In genomic region chr3:64038252-64038651, GRCh38 we compare ENCODE assay signal across 14 cellular contexts. TPM values are rescaled to one million over a fixed set of nuclear protein-coding genes. Genes with fewer than 3 reads are reported as not detected.
A peak's percentile ranks its signal among the peaks of the same experiment; 100 is the strongest.
DNase-seq lines count a peak whose midpoint lies in the region; ATAC-seq and TF ChIP-seq lines count a peak whose summit lies in the region.
"Had no signal": no experiment of that assay in that cellular context is flagged by ENCODE, and none has a peak within 500 bp of the region (broad histone marks: within the 10 kb centered on the region; RNA-seq: fewer than 3 reads in every experiment).

No MANE protein-coding gene starts in this region.

- peaks cover 18% of the 10 kb centered on the region for H3K4me1 Mint-ChIP-seq in nephron progenitor cell

- H3K4me3 ChIP-seq in DOHH2 (ENCODE audit: low read length) = peak overlapping the region; percentile 58
- H3K4me3 ChIP-seq in upper lobe of left lung = no peak overlapping the region
- H3K4me3 ChIP-seq: A549 had no signal

- H3K27me3 Mint-ChIP-seq in nephron progenitor cell (ENCODE audit: low read depth, poor library complexity) = peaks cover 3% of the 10 kb centered on the region

- H3K27me3 ChIP-seq in DOHH2 (ENCODE audit: control insufficient read depth, low read length) (no peaks in the 10 kb centered on the region), upper lobe of left lung (no peaks in the 10 kb centered on the region)

- DNase-seq in ELF-1 (ENCODE audit: low read depth, low spot score) (peak; percentile 78), SK-N-DZ (ENCODE audit: low spot score) (peak; percentile 67), nephron progenitor cell (peak; percentile 28), DMS153 (lab: John Stamatoyannopoulos, UW) (no peak), upper lobe of left lung (no peak), HK-2 (ENCODE audit: unreplicated experiment) (no peak)
- DNase-seq: CD8-positive, alpha-beta T cell; COR-L47; DND-41; GOT3; H9 had no signal

- no peaks in the 10 kb centered on the region for H3K9me2 ChIP-seq in DOHH2 (replicated peaks; ENCODE audit: control insufficient read depth, low read length)

- H3K9me3 Mint-ChIP-seq in nephron progenitor cell = peaks cover 28% of the 10 kb centered on the region
- H3K9me3 Mint-ChIP-seq: H9 had no signal

- peaks cover 18% of the 10 kb centered on the region for H3F3A ChIP-seq in DOHH2 (ENCODE audit: control insufficient read depth, insufficient read depth)

- H3K36me3 ChIP-seq in DOHH2 (ENCODE audit: control insufficient read depth, low read length) (no peaks in the 10 kb centered on the region), upper lobe of left lung (no peaks in the 10 kb centered on the region)

- H3K4me2 ChIP-seq in DOHH2 (ENCODE audit: low read length) = peak overlapping the region; percentile 92
- H3K4me2 ChIP-seq: A549 had no signal

- H3K36me3 Mint-ChIP-seq in nephron progenitor cell (ENCODE audit: low read depth) = peaks cover 6% of the 10 kb centered on the region
- H3K36me3 Mint-ChIP-seq: CD14-positive monocyte; CD8-positive, alpha-beta T cell had no signal

- no peak overlapping the region for H3K4me3 Mint-ChIP-seq in nephron progenitor cell
- H3K4me3 Mint-ChIP-seq: CD14-positive monocyte; CD8-positive, alpha-beta T cell; H9 had no signal

- no peak for TF ChIP-seq EP300 in upper lobe of left lung (IDR thresholded peaks at IDR 0.05)

- H3K4me1 ChIP-seq in DOHH2 (ENCODE audit: control insufficient read depth, low read length) (peaks cover 42% of the 10 kb centered on the region), upper lobe of left lung (no peaks in the 10 kb centered on the region)

- no peak for ATAC-seq in upper lobe of left lung (ENCODE audit: low FRiP score in 2 of 2)
- ATAC-seq: A549; CD8-positive, alpha-beta T cell had no signal

- 39 to 46% methylated on average over 3 of the region's 3 CpGs for WGBS in upper lobe of left lung, 2 donors

- H3K9me3 ChIP-seq in DOHH2 (ENCODE audit: control insufficient read depth, insufficient read depth, low read length) = peaks cover 10% of the 10 kb centered on the region; the same call in 1 of the 2 replicates
- H3K9me3 ChIP-seq in upper lobe of left lung = no peaks in the 10 kb centered on the region

- no peak overlapping the region for H3K27ac Mint-ChIP-seq in nephron progenitor cell
- H3K27ac Mint-ChIP-seq: CD14-positive monocyte; CD8-positive, alpha-beta T cell; H9 had no signal

- H3K27ac ChIP-seq in DOHH2 (ENCODE audit: low read depth, low read length) (peak overlapping the region; percentile 90), upper lobe of left lung (no peak overlapping the region)

- H4K20me1 ChIP-seq in DOHH2 (ENCODE audit: control insufficient read depth, insufficient read depth, low read depth, low read length) = no peaks in the 10 kb centered on the region

- no peaks in the 10 kb centered on the region for H3K79me2 ChIP-seq in DOHH2 (ENCODE audit: control insufficient read depth, low read length)

- TF ChIP-seq POLR2A in upper lobe of left lung (IDR thresholded peaks at IDR 0.05) = no peak

- TF ChIP-seq CTCF in DOHH2 (IDR thresholded peaks at IDR 0.05; ENCODE audit: low read depth, low read length, poor library complexity, severe bottlenecking) (no peak), nephron progenitor cell (IDR thresholded peaks at IDR 0.05) (no peak), upper lobe of left lung (IDR thresholded peaks at IDR 0.05) (no peak)

RNA-seq across cellular contexts. Expression of gene PSMD6, which starts 15.0 kb away (rescaled TPM):
- 94.1 and 105 TPM in 2 replicates for polyA plus RNA-seq in SK-N-DZ (2014; cell fraction: cytosol; rRNA removed)
- polyA plus RNA-seq in SK-N-DZ (2014; cell fraction: nucleus; rRNA removed) = 52.0 and 54.7 TPM in 2 replicates
- 10 to 100 TPM; 41.2 to 69.3 (median 58.6) TPM for total RNA-seq in upper lobe of left lung

Comparison
In these comparisons a context has a peak if more than half of its experiments do, and no peak if none do; other contexts are left out.
1. DNase-seq: peak in ELF-1 (single experiment), SK-N-DZ (single experiment) and nephron progenitor cell (single experiment); none in DMS153 (single experiment), upper lobe of left lung (0 of 2) and HK-2 (single experiment).